10 cellular contexts compared by ENCODE assay signal in the genomic region with DNA sequence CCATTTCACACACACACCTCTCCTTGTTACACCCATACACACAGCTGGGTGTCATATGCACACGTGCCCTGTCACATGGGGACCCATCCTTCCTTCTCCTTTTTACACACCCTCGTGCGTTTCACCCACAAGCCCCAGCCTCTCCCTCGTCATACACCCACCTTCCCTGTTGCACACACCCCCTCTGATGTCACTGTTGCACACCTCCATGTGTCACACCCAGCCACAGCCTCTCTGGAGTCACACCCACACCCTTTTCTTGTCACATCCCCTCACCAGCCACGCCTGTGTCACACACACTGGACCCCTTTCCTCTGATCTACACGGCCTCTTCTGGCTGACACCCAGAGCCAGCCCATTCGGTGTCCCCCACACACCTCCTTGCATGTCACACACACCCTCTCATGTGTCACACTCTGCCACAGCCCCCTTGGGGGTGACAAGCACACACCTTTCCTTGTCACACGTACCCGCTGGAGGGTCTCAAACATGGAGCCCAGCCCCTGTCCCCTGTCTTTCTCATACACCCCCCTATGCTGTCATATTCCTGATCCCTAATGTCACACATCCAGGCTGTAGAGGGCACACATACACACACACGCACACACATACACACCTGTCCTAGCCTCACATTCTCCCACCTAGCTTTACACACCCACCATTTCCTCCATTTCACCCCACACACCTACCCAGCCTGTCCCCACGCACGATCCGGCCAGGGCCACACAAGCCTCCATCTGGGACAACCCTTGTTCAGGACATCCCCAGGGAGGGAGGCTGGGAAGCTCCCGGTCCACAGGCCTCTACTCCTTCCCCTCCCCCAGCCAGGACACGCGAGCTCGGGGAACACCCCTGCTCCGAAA. TPM values are rescaled to one million over a fixed set of nuclear protein-coding genes. Genes with fewer than 3 reads are reported as not detected.
DNase-seq lines count a peak whose midpoint lies in the region; ATAC-seq and TF ChIP-seq lines count a peak whose summit lies in the region.
"Had no signal": no experiment of that assay in that cellular context is flagged by ENCODE, and none has a peak within 500 bp of the region (broad histone marks: within the 10 kb centered on the region; RNA-seq: fewer than 3 reads in every experiment).

No MANE protein-coding gene starts in this region.

- H3K9me3 ChIP-seq in HUES64 (ENCODE audit: insufficient read depth, low read depth, low read length) (no peaks in the 10 kb centered on the region), right cardiac atrium (ENCODE audit: control insufficient read depth, low read length) (no peaks in the 10 kb centered on the region), smooth muscle cell (replicated peaks; ENCODE audit: low read depth) (no peaks in the 10 kb centered on the region)

- H3K9ac ChIP-seq in HUES64 (ENCODE audit: low read depth, low read length) (no peak overlapping the region), smooth muscle cell (ENCODE audit: low read depth) (no peak overlapping the region)

- H3K27ac Mint-ChIP-seq in activated T-cell treated with anti-CD3 and anti-CD28 coated beads, Interleukin-2, amount 50 U/mL, for 24 hours = no peak overlapping the region

- TF ChIP-seq CTCF in smooth muscle cell (IDR thresholded peaks at IDR 0.05; ENCODE audit: borderline replicate concordance, insufficient read depth, poor library complexity, severe bottlenecking) (no peak), brain microvascular endothelial cell (IDR thresholded peaks at IDR 0.05; ENCODE audit: low read depth, low read length, missing control alignments) (no peak)

- peak; percentile 23 to 53 for ATAC-seq in right cardiac atrium

- 47% methylated on average over 18 of the region's 18 CpGs for WGBS in HUES64
- WGBS in right cardiac atrium = 15% methylated on average over 18 of the region's 18 CpGs
- WGBS in smooth muscle cell (ENCODE audit: low lambda C conversion rate) = 51% methylated on average over 17 of the region's 18 CpGs

- H3K4me1 ChIP-seq in HUES64 (ENCODE audit: insufficient read depth, low read length) (peaks cover 4% of the 10 kb centered on the region; the same call in 1 of the 2 replicates), right cardiac atrium (ENCODE audit: control insufficient read depth, insufficient read depth, low read length) (no peaks in the 10 kb centered on the region), smooth muscle cell (ENCODE audit: low read depth) (no peaks in the 10 kb centered on the region)

- in situ Hi-C loops in brain microvascular endothelial cell (cut with HindIII; ENCODE audit: low pct_ligation_motif_present, low sequenced_read_pairs) = no loop called here

- no peaks in the 10 kb centered on the region for H4K20me1 ChIP-seq in smooth muscle cell (ENCODE audit: low read depth)

- H3K9me3 Mint-ChIP-seq in activated T-cell treated with anti-CD3 and anti-CD28 coated beads, Interleukin-2, amount 50 U/mL, for 24 hours = no peaks in the 10 kb centered on the region

- H3K27ac ChIP-seq in HUES64 (ENCODE audit: low read depth, low read length) (no peak overlapping the region), right cardiac atrium (ENCODE audit: low read length) (peak overlapping the region; percentile 38), smooth muscle cell (ENCODE audit: low read depth) (no peak overlapping the region), brain microvascular endothelial cell (no peak overlapping the region)

- H3K4me3 ChIP-seq in HUES64 (ENCODE audit: low read length) (peak overlapping the region; percentile 41), right cardiac atrium (ENCODE audit: low read length) (peak overlapping the region; percentile 75), smooth muscle cell (no peak overlapping the region), brain microvascular endothelial cell (ENCODE audit: low read depth, low read length) (no peak overlapping the region)

- H3K4me2 ChIP-seq in smooth muscle cell = no peak overlapping the region

- no peaks in the 10 kb centered on the region for H3K79me2 ChIP-seq in smooth muscle cell (ENCODE audit: low read depth)

- intact Hi-C loops in right cardiac atrium (cut with DNase I) = no loop called here

- no peaks in the 10 kb centered on the region for H3K36me3 ChIP-seq in HUES64 (ENCODE audit: insufficient read depth, low read length)
- no peaks in the 10 kb centered on the region for H3K36me3 ChIP-seq in smooth muscle cell (ENCODE audit: low read depth)
- H3K36me3 ChIP-seq in brain microvascular endothelial cell (replicated peaks) = no peaks in the 10 kb centered on the region

- H3K27me3 Mint-ChIP-seq in activated T-cell treated with anti-CD3 and anti-CD28 coated beads, Interleukin-2, amount 50 U/mL, for 24 hours = peaks cover 78% of the 10 kb centered on the region

- no peak overlapping the region for H2AFZ ChIP-seq in smooth muscle cell (ENCODE audit: low read depth)

- H3K27me3 ChIP-seq in HUES64 (ENCODE audit: insufficient read depth, low read length) = peaks cover 21% of the 10 kb centered on the region
- no peaks in the 10 kb centered on the region for H3K27me3 ChIP-seq in right cardiac atrium (ENCODE audit: control insufficient read depth, insufficient read depth)
- peaks cover 76% of the 10 kb centered on the region for H3K27me3 ChIP-seq in smooth muscle cell (ENCODE audit: low read depth)
- H3K27me3 ChIP-seq in brain microvascular endothelial cell (replicated peaks) = peaks cover 20% of the 10 kb centered on the region

- H3K4me1 Mint-ChIP-seq in activated T-cell treated with anti-CD3 and anti-CD28 coated beads, Interleukin-2, amount 50 U/mL, for 24 hours (ENCODE audit: low read depth) = peaks cover 14% of the 10 kb centered on the region

- no peaks in the 10 kb centered on the region for H3K36me3 Mint-ChIP-seq in activated T-cell treated with anti-CD3 and anti-CD28 coated beads, Interleukin-2, amount 50 U/mL, for 24 hours (ENCODE audit: low read depth)

- H3F3A ChIP-seq in smooth muscle cell (ENCODE audit: low read depth) = no peaks in the 10 kb centered on the region

- DNase-seq in activated T-cell treated with anti-CD3 and anti-CD28 coated beads, Interleukin-2, amount 50 U/mL, for 24 hours = peak; percentile 39
- DNase-seq in right cardiac atrium (peak in 1 of 3 donors; percentile 54), cortex of kidney (lab: John Stamatoyannopoulos, UW) (no peak), smooth muscle cell (lab: John Stamatoyannopoulos, UW; ENCODE audit: unreplicated experiment) (no peak), NCI-H774 (lab: John Stamatoyannopoulos, UW) (no peak), brain microvascular endothelial cell (no peak)
- DNase-seq in stimulated activated CD8-positive, alpha-beta memory T cell treated with anti-CD3 and anti-CD28 coated beads, Interleukin-4, amount 100 ng/mL, for 48 hours = peak; percentile 40
- DNase-seq: SIG-M5 had no signal

- H3K4me3 Mint-ChIP-seq in activated T-cell treated with anti-CD3 and anti-CD28 coated beads, Interleukin-2, amount 50 U/mL, for 24 hours = no peak overlapping the region

RNA-seq across cellular contexts. Expression of gene NOVA2, which starts 1.4 kb away (rescaled TPM):
- polyA plus RNA-seq in HUES64 (2013, experiment 1 of 2) = 5.9 TPM
- 7.9 TPM for polyA plus RNA-seq in HUES64 (2013, experiment 2 of 2)
- total RNA-seq in right cardiac atrium = 1 to 10 TPM; 3.8 to 5.4 (median 3.9) TPM
- polyA plus RNA-seq in right cardiac atrium = 3.3 TPM
- total RNA-seq in smooth muscle cell = 0.04 TPM in 2 replicates
- polyA plus RNA-seq in smooth muscle cell = 0.24 TPM in 1 of 2 replicates, not detected in the other
- total RNA-seq: fibroblast of villous mesenchyme had no signal

RNA-seq across cellular contexts. Expression of gene CCDC61, which starts 23.0 kb away (rescaled TPM):
- polyA plus RNA-seq in HUES64 (2013, experiment 1 of 2) = 4.3 TPM
- polyA plus RNA-seq in HUES64 (2013, experiment 2 of 2) = 6.0 TPM
- total RNA-seq in right cardiac atrium (10 to 100 TPM in 1 of 4 donors, 1 to 10 TPM in 3; 7.1 to 12.7 (median 9.6) TPM), smooth muscle cell (5.3 and 10.0 TPM in 2 replicates)
- polyA plus RNA-seq in right cardiac atrium (7.9 TPM), smooth muscle cell (7.0 and 8.3 TPM in 2 replicates)

RNA-seq across cellular contexts. Expression of gene PGLYRP1, which starts 50.5 kb away (rescaled TPM):
- polyA plus RNA-seq in HUES64 (2013, experiment 1 of 2) = not detected
- not detected for polyA plus RNA-seq in HUES64 (2013, experiment 2 of 2)
- total RNA-seq in right cardiac atrium (not detected), smooth muscle cell (not detected in 2 replicates)
- polyA plus RNA-seq in right cardiac atrium (not detected), smooth muscle cell (not detected in 2 replicates)
- total RNA-seq: fibroblast of villous mesenchyme had no signal

RNA-seq across cellular contexts. Expression of gene NANOS2, which starts 57.7 kb away (rescaled TPM):
- polyA plus RNA-seq in HUES64 (2013, experiment 1 of 2) = not detected
- polyA plus RNA-seq in HUES64 (2013, experiment 2 of 2) = 0.19 TPM
- not detected for total RNA-seq in right cardiac atrium
- polyA plus RNA-seq in right cardiac atrium = not detected
- not detected in 2 replicates for total RNA-seq in smooth muscle cell
- not detected in 2 replicates for polyA plus RNA-seq in smooth muscle cell
- total RNA-seq: fibroblast of villous mesenchyme had no signal

Comparison
In these comparisons a context has a peak if more than half of its experiments do, and no peak if none do; other contexts are left out.
1. H3K4me3 ChIP-seq: peak in HUES64 (single experiment) and right cardiac atrium (single experiment); none in smooth muscle cell (single experiment) and brain microvascular endothelial cell (single experiment).
2. DNase-seq: peak in activated T-cell treated with anti-CD3 and anti-CD28 coated beads, Interleukin-2, amount 50 U/mL, for 24 hours (single experiment) and stimulated activated CD8-positive, alpha-beta memory T cell treated with anti-CD3 and anti-CD28 coated beads, Interleukin-4, amount 100 ng/mL, for 48 hours (single experiment); none in cortex of kidney (single experiment), smooth muscle cell (single experiment), NCI-H774 (single experiment) and brain microvascular endothelial cell (single experiment).